In genomic region chr3:120435621-120436020, GRCh38 we compare ENCODE assay signal across 10 cellular contexts. TPM values are rescaled to one million over a fixed set of nuclear protein-coding genes. Genes with fewer than 3 reads are reported as not detected.
A peak's percentile ranks its signal among the peaks of the same experiment; 100 is the strongest.
DNase-seq lines count a peak whose midpoint lies in the region; ATAC-seq, FAIRE-seq and TF ChIP-seq lines count a peak whose summit lies in the region.
"Had no signal": no experiment of that assay in that cellular context is flagged by ENCODE, and none has a peak within 500 bp of the region (broad histone marks: within the 10 kb centered on the region; RNA-seq: fewer than 3 reads in every experiment).

No MANE protein-coding gene starts in this region.

- H3K4me3 ChIP-seq in esophagus muscularis mucosa (no peak overlapping the region), prostate gland (no peak overlapping the region)

- H3K4me3 Mint-ChIP-seq in H9: no peak overlapping the region
- no peak overlapping the region for H3K4me3 Mint-ChIP-seq in stimulated activated memory B cell treated with anti-CD40 and anti-IgM and Interleukin-4, amounts not matched to agents 10 μg/mL and 1 μg/mL and 100 μg/mL, for 72 hours
- H3K4me3 Mint-ChIP-seq: activated naive CD4-positive, alpha-beta T cell treated with anti-CD3 and anti-CD28 coated beads, Interleukin-2, amount 50 U/mL, for 24 hours had no signal

- no peak overlapping the region for H3K23ac ChIP-seq in H9 (ENCODE audit: insufficient read length, low read depth, low read length)

- WGBS in H9 (ENCODE audit: extremely low coverage, insufficient read length, low lambda C conversion rate): no CpG with 5 or more reads among the region's 4 CpGs
- 49% methylated on average over 4 of the region's 4 CpGs for WGBS in esophagus muscularis mucosa
- 38% methylated on average over 4 of the region's 4 CpGs for WGBS in prostate gland

- no peaks in the 10 kb centered on the region for H3K23me2 ChIP-seq in H9 (ENCODE audit: insufficient read length, low read depth, low read length, poor library complexity, severe bottlenecking)

- TF ChIP-seq EP300 in esophagus muscularis mucosa (IDR thresholded peaks at IDR 0.05): no peak

- peak; percentile 89 for FAIRE-seq in RCC 7860 (lab: Jason Lieb, UNC)

- no peak overlapping the region for H4K91ac ChIP-seq in H9 (ENCODE audit: insufficient read length, low read depth, low read length)

- no peak overlapping the region for H4K8ac ChIP-seq in H9 (replicated peaks; ENCODE audit: insufficient read length, low read depth, low read length)

- H3K36me3 ChIP-seq in esophagus muscularis mucosa (peaks cover 0 to 40% (median 10%) of the 10 kb centered on the region in 4 donors), prostate gland (no peaks in the 10 kb centered on the region)

- no peak overlapping the region for H3K4ac ChIP-seq in H9 (ENCODE audit: low read depth, low read length)

- H3K18ac ChIP-seq in H9 (ENCODE audit: insufficient read length, low read depth, low read length): no peak overlapping the region

- H3K79me1 ChIP-seq in H9 (ENCODE audit: insufficient read depth, low read depth, low read length, poor library complexity, severe bottlenecking): no peaks in the 10 kb centered on the region

- peaks cover 25 to 48% (median 43%) of the 10 kb centered on the region in 3 experiments for H3K36me3 Mint-ChIP-seq in H9 (ENCODE audit: insufficient read depth in 1 of 3, low read depth in 3 of 3)
- no peaks in the 10 kb centered on the region for H3K36me3 Mint-ChIP-seq in stimulated activated memory B cell treated with anti-CD40 and anti-IgM and Interleukin-4, amounts not matched to agents 10 μg/mL and 1 μg/mL and 100 μg/mL, for 72 hours
- H3K36me3 Mint-ChIP-seq: activated naive CD4-positive, alpha-beta T cell treated with anti-CD3 and anti-CD28 coated beads, Interleukin-2, amount 50 U/mL, for 24 hours had no signal

- H2BK15ac ChIP-seq in H9 (ENCODE audit: low read depth, low read length): no peak overlapping the region

- no peak overlapping the region for H3T11ph ChIP-seq in H9 (ENCODE audit: low read length)

- H3K27ac Mint-ChIP-seq in H9: peak overlapping the region; percentile 0 to 41 (median 32); a peak in 5 of 7 replicates
- no peak overlapping the region for H3K27ac Mint-ChIP-seq in stimulated activated memory B cell treated with anti-CD40 and anti-IgM and Interleukin-4, amounts not matched to agents 10 μg/mL and 1 μg/mL and 100 μg/mL, for 72 hours
- H3K27ac Mint-ChIP-seq: activated naive CD4-positive, alpha-beta T cell treated with anti-CD3 and anti-CD28 coated beads, Interleukin-2, amount 50 U/mL, for 24 hours had no signal

- DNase-seq in H9: no peak
- DNase-seq in RCC 7860 (ENCODE audit: low spot score): peak; percentile 94
- no peak for DNase-seq in esophagus muscularis mucosa (ENCODE audit: extremely low spot score)
- DNase-seq in prostate gland (ENCODE audit: low spot score): no peak
- DNase-seq in NCI-H1930 (lab: John Stamatoyannopoulos, UW): no peak
- no peak for DNase-seq in cerebellar nuclear complex (lab: John Stamatoyannopoulos, UW)
- no peak for DNase-seq in left lobe of liver (ENCODE audit: low spot score)
- DNase-seq: posterior cingulate gyrus had no signal

- H4K5ac ChIP-seq in H9 (ENCODE audit: insufficient read length, low read depth, low read length): no peak overlapping the region

- no peak overlapping the region for H3K56ac ChIP-seq in H9 (ENCODE audit: insufficient read length, low read depth, low read length)

- no peaks in the 10 kb centered on the region for H3K27me3 Mint-ChIP-seq in H9 (ENCODE audit: low read depth)
- H3K27me3 Mint-ChIP-seq in stimulated activated memory B cell treated with anti-CD40 and anti-IgM and Interleukin-4, amounts not matched to agents 10 μg/mL and 1 μg/mL and 100 μg/mL, for 72 hours: peaks cover 17% of the 10 kb centered on the region
- H3K27me3 Mint-ChIP-seq: activated naive CD4-positive, alpha-beta T cell treated with anti-CD3 and anti-CD28 coated beads, Interleukin-2, amount 50 U/mL, for 24 hours had no signal

- H3K4me1 Mint-ChIP-seq in H9: peaks cover 49 to 64% of the 10 kb centered on the region in 2 experiments
- H3K4me1 Mint-ChIP-seq in stimulated activated memory B cell treated with anti-CD40 and anti-IgM and Interleukin-4, amounts not matched to agents 10 μg/mL and 1 μg/mL and 100 μg/mL, for 72 hours: no peaks in the 10 kb centered on the region
- H3K4me1 Mint-ChIP-seq: activated naive CD4-positive, alpha-beta T cell treated with anti-CD3 and anti-CD28 coated beads, Interleukin-2, amount 50 U/mL, for 24 hours had no signal

- H2AK5ac ChIP-seq in H9 (ENCODE audit: insufficient read length, low read length): no peak overlapping the region

- H2BK12ac ChIP-seq in H9 (ENCODE audit: insufficient read length, low read depth, low read length): no peak overlapping the region

- TF ChIP-seq POLR2A in esophagus muscularis mucosa (IDR thresholded peaks at IDR 0.05; ENCODE audit: low read depth): no peak
- TF ChIP-seq POLR2A in prostate gland (IDR thresholded peaks at IDR 0.05): no peak

- H2BK120ac ChIP-seq in H9 (ENCODE audit: low read depth, low read length, poor library complexity, severe bottlenecking): no peak overlapping the region

- H3K4me2 ChIP-seq in H9 (ENCODE audit: insufficient read depth, insufficient read length, low read length): no peak overlapping the region

- no peak overlapping the region for H3K14ac ChIP-seq in H9 (ENCODE audit: insufficient read depth, low read length)

- H4K20me1 ChIP-seq in H9 (ENCODE audit: control insufficient read depth, insufficient read depth, insufficient read length): no peaks in the 10 kb centered on the region

- TF ChIP-seq CTCF in H9 (conservative IDR thresholded peaks at IDR 0.05) (no peak), esophagus muscularis mucosa (IDR thresholded peaks at IDR 0.05) (no peak), prostate gland (IDR thresholded peaks at IDR 0.05) (no peak)

- H2BK5ac ChIP-seq in H9 (ENCODE audit: insufficient read length, low read length): no peak overlapping the region

- H3K27ac ChIP-seq in H9 (ENCODE audit: insufficient read length, low read depth, low read length) (no peak overlapping the region), esophagus muscularis mucosa (replicated peaks in 1 of 4) (peak overlapping the region; percentile 74 to 87 (median 84)), prostate gland (peak overlapping the region; percentile 16 to 49)

- H3K27me3 ChIP-seq in H9 (ENCODE audit: insufficient read depth, low read length) (no peaks in the 10 kb centered on the region), esophagus muscularis mucosa (no peaks in the 10 kb centered on the region), prostate gland (replicated peaks; ENCODE audit: insufficient read depth) (no peaks in the 10 kb centered on the region)

- H3K9me3 ChIP-seq in H9 (ENCODE audit: control insufficient read depth, low read depth, low read length) (no peaks in the 10 kb centered on the region), esophagus muscularis mucosa (no peaks in the 10 kb centered on the region), prostate gland (no peaks in the 10 kb centered on the region)

- H3K4me1 ChIP-seq in H9 (ENCODE audit: insufficient read depth, low read length): peaks cover 22% of the 10 kb centered on the region
- peaks cover 85 to 100% (median 99%) of the 10 kb centered on the region in 4 donors for H3K4me1 ChIP-seq in esophagus muscularis mucosa
- H3K4me1 ChIP-seq in prostate gland (replicated peaks): peaks cover 25% of the 10 kb centered on the region

- ATAC-seq in stimulated activated memory B cell treated with anti-CD40 and anti-IgM and Interleukin-4, amounts not matched to agents 10 μg/mL and 1 μg/mL and 100 μg/mL, for 72 hours: no peak
- ATAC-seq in left lobe of liver: no peak

- H2BK20ac ChIP-seq in H9 (ENCODE audit: low read depth, low read length, poor library complexity, severe bottlenecking): no peak overlapping the region

- no peaks in the 10 kb centered on the region for H3K9me3 Mint-ChIP-seq in H9
- no peaks in the 10 kb centered on the region for H3K9me3 Mint-ChIP-seq in stimulated activated memory B cell treated with anti-CD40 and anti-IgM and Interleukin-4, amounts not matched to agents 10 μg/mL and 1 μg/mL and 100 μg/mL, for 72 hours
- H3K9me3 Mint-ChIP-seq: activated naive CD4-positive, alpha-beta T cell treated with anti-CD3 and anti-CD28 coated beads, Interleukin-2, amount 50 U/mL, for 24 hours had no signal

- intact Hi-C loops in esophagus muscularis mucosa (cut with DNase I) (no loop called here), prostate gland (cut with DNase I) (no loop called here)

- H3K9ac ChIP-seq in H9 (ENCODE audit: extremely low read depth, insufficient read length, low read length): no peak overlapping the region

- H2AFZ ChIP-seq in H9 (ENCODE audit: low read length): no peak overlapping the region

- peaks cover 8% of the 10 kb centered on the region; the same call in 1 of the 2 replicates for H3K79me2 ChIP-seq in H9 (ENCODE audit: insufficient read depth, low read length)

RNA-seq across cellular contexts. Expression of gene FSTL1, which starts 15.2 kb away (rescaled TPM):
- 305 and 326 TPM in 2 replicates for total RNA-seq in H9 (2021)
- total RNA-seq in esophagus muscularis mucosa: 100 to 1,000 TPM; 409 to 701 (median 677) TPM
- total RNA-seq in prostate gland: 100 to 1,000 TPM; 212 to 265 TPM
- total RNA-seq in left lobe of liver: 46.9 TPM
